ENCODE assay signal across 7 cellular contexts in genomic region chr12:10430623-10431022, GRCh38. TPM values are rescaled to one million over a fixed set of nuclear protein-coding genes. Genes with fewer than 3 reads are reported as not detected.
"Had no signal": no experiment of that assay in that cellular context is flagged by ENCODE, and none has a peak within 500 bp of the region (broad histone marks: within the 10 kb centered on the region; RNA-seq: fewer than 3 reads in every experiment).

No MANE protein-coding gene starts in this region.

RNA-seq across cellular contexts. Expression of gene KLRC2, which starts 5.2 kb away (rescaled TPM):
- total RNA-seq: endodermal cell, neural crest cell had no signal

RNA-seq across cellular contexts. Expression of gene KLRC3, which starts 10.2 kb away (rescaled TPM):
- total RNA-seq: breast epithelium, endodermal cell, neural crest cell, vagina had no signal

RNA-seq across cellular contexts. Expression of gene KLRC4, which starts 21.1 kb away (rescaled TPM):
- total RNA-seq: endodermal cell, neural crest cell, occipital lobe, testis, vagina had no signal
- polyA plus RNA-seq: heart right ventricle had no signal

RNA-seq across cellular contexts. Expression of gene KLRC1, which starts 22.6 kb away (rescaled TPM):
- total RNA-seq: endodermal cell, neural crest cell, occipital lobe had no signal

RNA-seq across cellular contexts. Expression of gene KLRK1, which starts 40.8 kb away (rescaled TPM):
- total RNA-seq: neural crest cell, occipital lobe had no signal
